In the genomic region with DNA sequence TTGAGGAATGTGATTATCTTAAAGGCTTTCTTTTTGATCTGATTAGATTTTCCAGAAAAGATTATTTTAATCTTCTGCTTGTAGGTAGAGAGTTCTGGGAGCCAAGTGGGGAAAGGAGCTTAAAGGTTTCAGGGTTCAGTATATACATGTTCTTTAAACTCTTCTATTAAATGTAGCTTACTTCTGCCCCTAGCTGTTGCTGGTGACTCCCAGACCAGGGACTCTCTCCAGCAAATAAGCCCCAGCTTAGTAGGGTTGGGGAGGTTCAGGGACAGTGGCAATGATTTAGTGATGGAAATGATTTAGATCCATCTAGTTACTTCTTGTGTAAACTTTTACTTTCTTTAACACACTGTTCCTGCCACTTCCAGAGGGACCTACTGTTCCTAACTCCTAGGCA, we compare ENCODE assay signal across 13 cellular contexts.
A peak's percentile ranks its signal among the peaks of the same experiment; 100 is the strongest.
DNase-seq lines count a peak whose midpoint lies in the region; ATAC-seq and TF ChIP-seq lines count a peak whose summit lies in the region.
"Had no signal": no experiment of that assay in that cellular context is flagged by ENCODE, and none has a peak within 500 bp of the region (broad histone marks: within the 10 kb centered on the region; RNA-seq: fewer than 3 reads in every experiment).

No MANE protein-coding gene starts in this region.

- H3K23ac ChIP-seq in H9 (ENCODE audit: insufficient read length, low read depth, low read length), result no peak overlapping the region

- H3K36me3 Mint-ChIP-seq in CD4-positive, CD25-positive, alpha-beta regulatory T cell, result peaks cover 70% of the 10 kb centered on the region
- H3K36me3 Mint-ChIP-seq in nephron progenitor cell (ENCODE audit: low read depth), result peaks cover 47% of the 10 kb centered on the region
- peaks cover 8 to 26% (median 24%) of the 10 kb centered on the region in 3 experiments; a peak in 5 of 7 replicates for H3K36me3 Mint-ChIP-seq in H9 (ENCODE audit: insufficient read depth in 1 of 3, low read depth in 3 of 3)

- no peak overlapping the region for H3K4ac ChIP-seq in H9 (ENCODE audit: low read depth, low read length)

- H2BK12ac ChIP-seq in H9 (ENCODE audit: insufficient read length, low read depth, low read length), result no peak overlapping the region

- H2BK5ac ChIP-seq in H9 (ENCODE audit: insufficient read length, low read length), result no peak overlapping the region

- H3K9me3 Mint-ChIP-seq in CD4-positive, CD25-positive, alpha-beta regulatory T cell, result peaks cover 0 to 16% (median 0%) of the 10 kb centered on the region in 7 donors
- peaks cover 4% of the 10 kb centered on the region for H3K9me3 Mint-ChIP-seq in nephron progenitor cell
- H3K9me3 Mint-ChIP-seq in H9, result peaks cover 0 to 5% of the 10 kb centered on the region in 2 experiments; a peak in 1 of 5 replicates

- H4K20me1 ChIP-seq in H9 (ENCODE audit: control insufficient read depth, insufficient read depth, insufficient read length), result no peaks in the 10 kb centered on the region

- peak overlapping the region in 2 of 3 donors; percentile 12 to 37 for H3K27ac Mint-ChIP-seq in CD4-positive, CD25-positive, alpha-beta regulatory T cell
- H3K27ac Mint-ChIP-seq in nephron progenitor cell (peak overlapping the region; percentile 55), H9 (no peak overlapping the region)
- H3K27ac Mint-ChIP-seq: CD14-positive monocyte had no signal

- no peak overlapping the region for H3K4me2 ChIP-seq in H9 (ENCODE audit: insufficient read depth, insufficient read length, low read length)
- H3K4me2 ChIP-seq: A549 had no signal

- no peaks in the 10 kb centered on the region for H3K27me3 Mint-ChIP-seq in CD4-positive, CD25-positive, alpha-beta regulatory T cell
- no peaks in the 10 kb centered on the region for H3K27me3 Mint-ChIP-seq in nephron progenitor cell (ENCODE audit: low read depth, poor library complexity)
- H3K27me3 Mint-ChIP-seq in H9 (ENCODE audit: low read depth), result no peaks in the 10 kb centered on the region

- H2BK120ac ChIP-seq in H9 (ENCODE audit: low read depth, low read length, poor library complexity, severe bottlenecking), result no peak overlapping the region

- no peak for ATAC-seq in CD4-positive, CD25-positive, alpha-beta regulatory T cell (ENCODE audit: low read depth in 2 of 2)

- no peak overlapping the region for H4K8ac ChIP-seq in H9 (replicated peaks; ENCODE audit: insufficient read length, low read depth, low read length)

- H3K14ac ChIP-seq in H9 (ENCODE audit: insufficient read depth, low read length), result no peak overlapping the region

- no peak overlapping the region for H2AK5ac ChIP-seq in H9 (ENCODE audit: insufficient read length, low read length)

- H4K5ac ChIP-seq in H9 (ENCODE audit: insufficient read length, low read depth, low read length), result no peak overlapping the region

- H3K23me2 ChIP-seq in H9 (ENCODE audit: insufficient read length, low read depth, low read length, poor library complexity, severe bottlenecking), result no peaks in the 10 kb centered on the region

- H3K9me3 ChIP-seq in CD4-positive, CD25-positive, alpha-beta regulatory T cell (ENCODE audit: control insufficient read depth in 2 of 2, low read length in 2 of 2), result no peaks in the 10 kb centered on the region
- no peaks in the 10 kb centered on the region for H3K9me3 ChIP-seq in H9 (ENCODE audit: control insufficient read depth, low read depth, low read length)
- H3K9me3 ChIP-seq: A549 had no signal

- no peaks in the 10 kb centered on the region for H3K79me2 ChIP-seq in H9 (ENCODE audit: insufficient read depth, low read length)

- H3K4me3 ChIP-seq in CD4-positive, CD25-positive, alpha-beta regulatory T cell (ENCODE audit: low read depth, low read length), result no peak overlapping the region
- H3K4me3 ChIP-seq in choroid plexus epithelial cell (ENCODE audit: low read depth, low read length), result no peak overlapping the region
- H3K4me3 ChIP-seq: A549 had no signal

- H3K27me3 ChIP-seq in CD4-positive, CD25-positive, alpha-beta regulatory T cell (ENCODE audit: control insufficient read depth, insufficient read depth, low read length), result no peaks in the 10 kb centered on the region
- no peaks in the 10 kb centered on the region for H3K27me3 ChIP-seq in H9 (ENCODE audit: insufficient read depth, low read length)

- no peaks in the 10 kb centered on the region for H3K79me1 ChIP-seq in H9 (ENCODE audit: insufficient read depth, low read depth, low read length, poor library complexity, severe bottlenecking)

- no peak overlapping the region for H3T11ph ChIP-seq in H9 (ENCODE audit: low read length)

- CTCF ChIA-PET in HEK293T (lab: Yijun Ruan, JAX), result no interaction called here

- POLR2A ChIA-PET in HEK293T (lab: Yijun Ruan, JAX), result no interaction called here

- no peak overlapping the region for H2BK15ac ChIP-seq in H9 (ENCODE audit: low read depth, low read length)

- H3K36me3 ChIP-seq in CD4-positive, CD25-positive, alpha-beta regulatory T cell (ENCODE audit: control insufficient read depth, insufficient read depth, low read length), result peaks cover 21% of the 10 kb centered on the region

- H3K18ac ChIP-seq in H9 (ENCODE audit: insufficient read length, low read depth, low read length), result no peak overlapping the region

- H3K56ac ChIP-seq in H9 (ENCODE audit: insufficient read length, low read depth, low read length), result no peak overlapping the region

- H3K4me1 Mint-ChIP-seq in CD4-positive, CD25-positive, alpha-beta regulatory T cell, result no peaks in the 10 kb centered on the region
- no peaks in the 10 kb centered on the region for H3K4me1 Mint-ChIP-seq in nephron progenitor cell
- H3K4me1 Mint-ChIP-seq in H9, result no peaks in the 10 kb centered on the region
- H3K4me1 Mint-ChIP-seq: CD14-positive monocyte had no signal

- H3K27ac ChIP-seq in CD4-positive, CD25-positive, alpha-beta regulatory T cell (ENCODE audit: insufficient read depth, low read length, poor library complexity, severe bottlenecking), result no peak overlapping the region
- H3K27ac ChIP-seq in H9 (ENCODE audit: insufficient read length, low read depth, low read length), result no peak overlapping the region
- H3K27ac ChIP-seq: A549 had no signal

- H3K4me1 ChIP-seq in CD4-positive, CD25-positive, alpha-beta regulatory T cell (ENCODE audit: control insufficient read depth, insufficient read depth, low read length, poor library complexity, severe bottlenecking), result no peaks in the 10 kb centered on the region
- H3K4me1 ChIP-seq in H9 (ENCODE audit: insufficient read depth, low read length), result no peaks in the 10 kb centered on the region
- H3K4me1 ChIP-seq: A549 had no signal

- H2BK20ac ChIP-seq in H9 (ENCODE audit: low read depth, low read length, poor library complexity, severe bottlenecking), result no peak overlapping the region

- H4K91ac ChIP-seq in H9 (ENCODE audit: insufficient read length, low read depth, low read length), result no peak overlapping the region

- no peak overlapping the region for H3K4me3 Mint-ChIP-seq in CD4-positive, CD25-positive, alpha-beta regulatory T cell
- H3K4me3 Mint-ChIP-seq in nephron progenitor cell, result no peak overlapping the region
- no peak overlapping the region for H3K4me3 Mint-ChIP-seq in H9
- H3K4me3 Mint-ChIP-seq: CD14-positive monocyte had no signal

- no peak overlapping the region for H2AFZ ChIP-seq in H9 (ENCODE audit: low read length)

- DNase-seq in CD4-positive, CD25-positive, alpha-beta regulatory T cell, result no peak
- peak; percentile 93 for DNase-seq in NCI-H82 (lab: John Stamatoyannopoulos, UW)
- DNase-seq in choroid plexus epithelial cell (ENCODE audit: low read depth), result no peak
- no peak for DNase-seq in nephron progenitor cell
- no peak for DNase-seq in HEK293T (ENCODE audit: extremely low spot score)
- DNase-seq in COLO668 (lab: John Stamatoyannopoulos, UW; ENCODE audit: unreplicated experiment), result no peak
- DNase-seq in H9, result no peak
- DNase-seq: MM.1S, NCI-H1105, NCI-H187, SIG-M5 had no signal

- TF ChIP-seq CTCF in choroid plexus epithelial cell (conservative IDR thresholded peaks at IDR 0.05; ENCODE audit: low read depth, low read length), result peak; percentile 11
- TF ChIP-seq CTCF in nephron progenitor cell (IDR thresholded peaks at IDR 0.05), result no peak
- TF ChIP-seq CTCF in H9 (conservative IDR thresholded peaks at IDR 0.05), result no peak

- no peak overlapping the region for H3K9ac ChIP-seq in H9 (ENCODE audit: extremely low read depth, insufficient read length, low read length)

TF ChIP-seq in HEK293T, 16 proteins besides CTCF, POLR2A, EP300 and RAD21:
- TF ChIP-seq LEF1 (IDR thresholded peaks at IDR 0.05; ENCODE audit: borderline replicate concordance), result no peak
- no peak for TF ChIP-seq L3MBTL2 (conservative IDR thresholded peaks at IDR 0.05)
- TF ChIP-seq FOXA1 (IDR thresholded peaks at IDR 0.05), result no peak
- TF ChIP-seq BHLHE40 (IDR thresholded peaks at IDR 0.05; ENCODE audit: borderline replicate concordance), result no peak
- TF ChIP-seq SP1 (IDR thresholded peaks at IDR 0.05), result no peak
- TF ChIP-seq ELF4 (IDR thresholded peaks at IDR 0.05), result no peak
- no peak for TF ChIP-seq NFRKB (IDR thresholded peaks at IDR 0.05)
- TF ChIP-seq FOXK2 (IDR thresholded peaks at IDR 0.05), result no peak
- no peak for TF ChIP-seq HDGF (IDR thresholded peaks at IDR 0.05; ENCODE audit: borderline replicate concordance)
- no peak for TF ChIP-seq ZNF384 (IDR thresholded peaks at IDR 0.05)
- no peak for TF ChIP-seq FOXM1 (IDR thresholded peaks at IDR 0.05; ENCODE audit: borderline replicate concordance)
- TF ChIP-seq TARDBP (IDR thresholded peaks at IDR 0.05), result no peak
- TF ChIP-seq SUZ12 (IDR thresholded peaks at IDR 0.05), result no peak

Comparison
In these comparisons a context has a peak if more than half of its experiments do, and no peak if none do; other contexts are left out.
1. H3K27ac Mint-ChIP-seq: peak in CD4-positive, CD25-positive, alpha-beta regulatory T cell (2 of 3) and nephron progenitor cell (single experiment); none in H9 (0 of 3).